Comparison of ENCODE assay signal across 23 cellular contexts in genomic region chr2:219511547-219512325, GRCh38. TPM values are rescaled to one million over a fixed set of nuclear protein-coding genes. Genes with fewer than 3 reads are reported as not detected.
A peak's percentile ranks its signal among the peaks of the same experiment; 100 is the strongest.
DNase-seq lines count a peak whose midpoint lies in the region; ATAC-seq and TF ChIP-seq lines count a peak whose summit lies in the region.
"Had no signal": no experiment of that assay in that cellular context is flagged by ENCODE, and none has a peak within 500 bp of the region (broad histone marks: within the 10 kb centered on the region; RNA-seq: fewer than 3 reads in every experiment).

No MANE protein-coding gene starts in this region.

- H3K27ac Mint-ChIP-seq in brain (peak overlapping the region; percentile 69 to 96 (median 87)), type B pancreatic cell (no peak overlapping the region)
- H3K27ac Mint-ChIP-seq: CD14-positive monocyte had no signal

- H3K36me3 Mint-ChIP-seq in brain (no peaks in the 10 kb centered on the region), type B pancreatic cell (no peaks in the 10 kb centered on the region)
- peaks cover 4% of the 10 kb centered on the region for H3K36me3 Mint-ChIP-seq in activated T-cell treated with anti-CD3 and anti-CD28 coated beads, Interleukin-2, amount 50 U/mL, for 4 hours (ENCODE audit: insufficient read depth)

- ATAC-seq in activated T-cell treated with anti-CD3 and anti-CD28 coated beads, Interleukin-2, amount 50 U/mL, for 4 hours: no peak
- no peak for ATAC-seq in HG02885 (IDR thresholded peaks at IDR 0.05; ENCODE audit: poor library complexity, unreplicated experiment)
- ATAC-seq: A549, GM12878 had no signal

- TF ChIP-seq CTCF in brain (conservative IDR thresholded peaks at IDR 0.05) (no peak), type B pancreatic cell (conservative IDR thresholded peaks at IDR 0.05) (no peak)

- intact Hi-C loops in posterior vena cava (cut with DNase I): no loop called here

- peak overlapping the region in 4 of 5 experiments; percentile 27 to 60 (median 44) for H3K4me3 Mint-ChIP-seq in brain
- H3K4me3 Mint-ChIP-seq in type B pancreatic cell: peak overlapping the region; percentile 17
- no peak overlapping the region for H3K4me3 Mint-ChIP-seq in activated T-cell treated with anti-CD3 and anti-CD28 coated beads, Interleukin-2, amount 50 U/mL, for 4 hours

- H3K27me3 Mint-ChIP-seq in brain (peaks cover 9% of the 10 kb centered on the region), type B pancreatic cell (peaks cover 62% of the 10 kb centered on the region)
- peaks cover 68% of the 10 kb centered on the region for H3K27me3 Mint-ChIP-seq in activated T-cell treated with anti-CD3 and anti-CD28 coated beads, Interleukin-2, amount 50 U/mL, for 4 hours (ENCODE audit: low read depth)

- H3K4me1 Mint-ChIP-seq in brain (peaks cover 97% of the 10 kb centered on the region), type B pancreatic cell (ENCODE audit: unreplicated experiment) (peaks cover 41% of the 10 kb centered on the region)
- H3K4me1 Mint-ChIP-seq in activated T-cell treated with anti-CD3 and anti-CD28 coated beads, Interleukin-2, amount 50 U/mL, for 4 hours (ENCODE audit: low read depth): peaks cover 25% of the 10 kb centered on the region

- DNase-seq in NCI-H526 (lab: John Stamatoyannopoulos, UW) (peak; percentile 12 to 81), NCI-H526 treated with DMSO at 0.1 percent for 48 hours (lab: John Stamatoyannopoulos, UW) (no peak), NCI-H2171 treated with DMSO at 0.1 percent for 48 hours (lab: John Stamatoyannopoulos, UW) (peak; percentile 73), type B pancreatic cell (ENCODE audit: extremely low spot score, unreplicated experiment) (no peak), posterior vena cava (ENCODE audit: low spot score) (no peak)
- no peak for DNase-seq in activated T-cell treated with anti-CD3 and anti-CD28 coated beads, Interleukin-2, amount 50 U/mL, for 4 hours
- DNase-seq: activated CD8-positive, alpha-beta memory T cell treated with anti-CD3 and anti-CD28 coated beads, Interleukin-2, amount 50 U/mL, for 48 hours; activated gamma-delta T cell; adrenal gland; cortex of kidney; GF-D8; hippocampal formation; IMR-90; mammary epithelial cell; MM.1S; SW 1271 had no signal

- H3K9me3 Mint-ChIP-seq in brain (no peaks in the 10 kb centered on the region), type B pancreatic cell (no peaks in the 10 kb centered on the region)
- H3K9me3 Mint-ChIP-seq in activated T-cell treated with anti-CD3 and anti-CD28 coated beads, Interleukin-2, amount 50 U/mL, for 4 hours: no peaks in the 10 kb centered on the region

RNA-seq across cellular contexts. Expression of gene ASIC4, which starts 2.5 kb away (rescaled TPM):
- polyA plus RNA-seq in brain (ENCODE audit: insufficient read depth, low read depth, low replicate concordance): 1.2 TPM
- total RNA-seq in type B pancreatic cell (ENCODE audit: low replicate concordance) (0.79 and 0.99 TPM in 2 replicates), posterior vena cava (under 1 TPM in 1 of 2 donors, not detected in 1; 0.38 TPM)
- total RNA-seq in activated T-cell treated with anti-CD3 and anti-CD28 coated beads, Interleukin-2, amount 50 U/mL, for 4 hours: under 1 TPM in 1 of 3 donors, not detected in 2; 0.08 TPM
- total RNA-seq: GM12878, IMR-90, RPMI7951 had no signal
- polyA plus RNA-seq: CD14-positive monocyte, keratinocyte had no signal

RNA-seq across cellular contexts. Expression of gene GMPPA, which starts 13.0 kb away (rescaled TPM):
- 22.0 TPM for polyA plus RNA-seq in brain (ENCODE audit: insufficient read depth, low read depth, low replicate concordance)
- total RNA-seq in type B pancreatic cell (ENCODE audit: low replicate concordance): 34.4 and 48.8 TPM in 2 replicates
- 10 to 100 TPM; 36.8 to 47.9 (median 46.7) TPM for total RNA-seq in activated T-cell treated with anti-CD3 and anti-CD28 coated beads, Interleukin-2, amount 50 U/mL, for 4 hours
- 10 to 100 TPM; 33.9 to 42.8 TPM for total RNA-seq in posterior vena cava

RNA-seq across cellular contexts. Expression of gene CHPF, which starts 31.9 kb away (rescaled TPM):
- 41.6 TPM for polyA plus RNA-seq in brain (ENCODE audit: insufficient read depth, low read depth, low replicate concordance)
- total RNA-seq in type B pancreatic cell (ENCODE audit: low replicate concordance) (47.5 and 73.7 TPM in 2 replicates), posterior vena cava (10 to 100 TPM; 42.9 to 51.1 TPM)
- total RNA-seq in activated T-cell treated with anti-CD3 and anti-CD28 coated beads, Interleukin-2, amount 50 U/mL, for 4 hours: 10 to 100 TPM; 38.3 to 42.0 (median 40.3) TPM

RNA-seq across cellular contexts. Expression of gene TMEM198, which starts 32.1 kb away (rescaled TPM):
- 23.1 TPM for polyA plus RNA-seq in brain (ENCODE audit: insufficient read depth, low read depth, low replicate concordance)
- total RNA-seq in type B pancreatic cell (ENCODE audit: low replicate concordance) (7.8 and 9.7 TPM in 2 replicates), posterior vena cava (1 to 10 TPM; 3.0 to 3.2 TPM)
- 1 to 10 TPM; 3.6 to 4.8 (median 4.3) TPM for total RNA-seq in activated T-cell treated with anti-CD3 and anti-CD28 coated beads, Interleukin-2, amount 50 U/mL, for 4 hours
- polyA plus RNA-seq: CD14-positive monocyte had no signal

RNA-seq across cellular contexts. Expression of gene OBSL1, which starts 59.6 kb away (rescaled TPM):
- 91.4 TPM for polyA plus RNA-seq in brain (ENCODE audit: insufficient read depth, low read depth, low replicate concordance)
- 118 and 197 TPM in 2 replicates for total RNA-seq in type B pancreatic cell (ENCODE audit: low replicate concordance)
- total RNA-seq in activated T-cell treated with anti-CD3 and anti-CD28 coated beads, Interleukin-2, amount 50 U/mL, for 4 hours: 1 to 10 TPM in 1 of 3 donors, under 1 TPM in 2; 0.37 to 1.1 (median 0.60) TPM
- total RNA-seq in posterior vena cava: 10 to 100 TPM; 40.7 to 57.7 TPM
- polyA plus RNA-seq: CD14-positive monocyte had no signal

Comparison
In these comparisons a context has a peak if more than half of its experiments do, and no peak if none do; other contexts are left out.
1. DNase-seq: peak in NCI-H526 (2 of 2) and NCI-H2171 treated with DMSO at 0.1 percent for 48 hours (single experiment); none in NCI-H526 treated with DMSO at 0.1 percent for 48 hours (single experiment), type B pancreatic cell (single experiment), activated T-cell treated with anti-CD3 and anti-CD28 coated beads, Interleukin-2, amount 50 U/mL, for 4 hours (single experiment) and posterior vena cava (single experiment).